9 cellular contexts compared by ENCODE assay signal in the genomic region with DNA sequence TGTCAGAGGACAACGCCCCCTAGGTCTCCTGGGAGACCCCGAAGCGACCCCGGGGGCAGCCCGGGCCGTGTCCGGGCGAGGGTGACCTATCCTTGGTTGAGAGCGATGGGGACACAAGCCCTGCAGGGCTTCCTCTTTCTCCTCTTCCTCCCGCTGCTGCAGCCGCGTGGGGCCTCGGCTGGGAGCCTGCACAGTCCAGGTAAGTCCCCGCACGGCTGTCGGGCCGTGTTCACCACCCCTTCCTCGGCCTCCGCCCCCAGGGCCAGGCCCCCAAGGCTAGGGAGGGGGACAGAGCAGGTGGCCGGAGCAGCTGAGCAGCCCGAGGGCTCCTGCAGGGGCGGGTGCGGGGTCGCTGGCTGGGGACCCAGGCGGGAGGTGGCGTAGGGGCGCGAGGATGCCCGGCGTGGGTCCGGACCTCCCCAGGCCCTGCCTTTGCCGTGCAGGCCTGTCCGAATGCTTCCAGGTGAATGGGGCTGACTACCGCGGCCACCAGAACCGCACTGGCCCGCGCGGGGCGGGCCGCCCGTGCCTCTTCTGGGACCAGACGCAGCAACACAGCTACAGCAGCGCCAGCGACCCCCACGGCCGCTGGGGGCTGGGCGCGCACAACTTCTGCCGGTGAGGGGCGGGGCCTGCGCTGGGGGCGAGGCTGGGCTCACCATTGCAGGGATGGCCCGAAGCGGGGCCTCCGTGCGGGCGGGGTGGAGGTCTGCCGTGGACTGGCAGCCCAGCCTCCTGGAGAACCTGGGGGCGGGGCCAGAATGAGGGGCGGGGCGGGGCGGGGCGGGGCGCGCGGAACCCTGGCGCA. TPM values are rescaled to one million over a fixed set of nuclear protein-coding genes. Genes with fewer than 3 reads are reported as not detected.
DNase-seq lines count a peak whose midpoint lies in the region; ATAC-seq, FAIRE-seq and TF ChIP-seq lines count a peak whose summit lies in the region.
"Had no signal": no experiment of that assay in that cellular context is flagged by ENCODE, and none has a peak within 500 bp of the region (broad histone marks: within the 10 kb centered on the region; RNA-seq: fewer than 3 reads in every experiment).

No MANE protein-coding gene starts in this region.

- DNase-seq in H54 (ENCODE audit: insufficient read length, low spot score), result peak; percentile 97
- peak; percentile 27 for DNase-seq in NCI-H526 treated with DMSO at 0.1 percent for 48 hours (lab: John Stamatoyannopoulos, UW)
- DNase-seq in activated CD4-positive, alpha-beta T cell treated with anti-CD3 and anti-CD28 coated beads for 48 hours, result peak; percentile 80
- DNase-seq in epithelial cell of esophagus (ENCODE audit: low read depth), result peak; percentile 81
- DNase-seq in retina, result peak; percentile 65
- no peak for DNase-seq in omental fat pad (ENCODE audit: low spot score)

- no peak for TF ChIP-seq POLR2A in H54 (IDR thresholded peaks at IDR 0.05; ENCODE audit: low read depth, low read length)

- ATAC-seq in HG03442 (IDR thresholded peaks at IDR 0.05; ENCODE audit: unreplicated experiment) (no peak), omental fat pad (ENCODE audit: low FRiP score) (no peak)
- ATAC-seq: left lung had no signal

- no peak for FAIRE-seq in H54 (lab: Jason Lieb, UNC)

- TF ChIP-seq CTCF in C4-2B (conservative IDR thresholded peaks at IDR 0.05) (peak; percentile 12), epithelial cell of esophagus (IDR thresholded peaks at IDR 0.05; ENCODE audit: insufficient read depth, low read depth, low read length, missing control alignments) (no peak), omental fat pad (IDR thresholded peaks at IDR 0.05) (no peak)

- H3K4me3 ChIP-seq in epithelial cell of esophagus (ENCODE audit: low read length), result peak overlapping the region; percentile 44

- H3K27ac ChIP-seq in C4-2B, result peak overlapping the region; percentile 92
- H3K27ac ChIP-seq: left lung had no signal

RNA-seq across cellular contexts. Expression of a gene that starts 0.5 kb away (rescaled TPM):
- total RNA-seq in omental fat pad, result not detected
- total RNA-seq: left lung had no signal

RNA-seq across cellular contexts. Expression of a gene that starts 4.5 kb away (rescaled TPM):
- 1 to 10 TPM; 1.9 to 6.8 (median 3.5) TPM for total RNA-seq in omental fat pad

RNA-seq across cellular contexts. Expression of a gene that starts 15.6 kb away (rescaled TPM):
- total RNA-seq in omental fat pad, result 1 to 10 TPM in 1 of 4 donors, under 1 TPM in 2, not detected in 1; 0.25 to 1.7 (median 0.79) TPM

RNA-seq across cellular contexts. Expression of a gene that starts 48.1 kb away (rescaled TPM):
- total RNA-seq in omental fat pad, result under 1 TPM in 2 of 4 donors, not detected in 2; 0.24 to 0.63 TPM

RNA-seq across cellular contexts. Expression of a gene that starts 52.9 kb away (rescaled TPM):
- 10 to 100 TPM; 14.8 to 45.6 (median 26.6) TPM for total RNA-seq in omental fat pad
